In the genomic region with DNA sequence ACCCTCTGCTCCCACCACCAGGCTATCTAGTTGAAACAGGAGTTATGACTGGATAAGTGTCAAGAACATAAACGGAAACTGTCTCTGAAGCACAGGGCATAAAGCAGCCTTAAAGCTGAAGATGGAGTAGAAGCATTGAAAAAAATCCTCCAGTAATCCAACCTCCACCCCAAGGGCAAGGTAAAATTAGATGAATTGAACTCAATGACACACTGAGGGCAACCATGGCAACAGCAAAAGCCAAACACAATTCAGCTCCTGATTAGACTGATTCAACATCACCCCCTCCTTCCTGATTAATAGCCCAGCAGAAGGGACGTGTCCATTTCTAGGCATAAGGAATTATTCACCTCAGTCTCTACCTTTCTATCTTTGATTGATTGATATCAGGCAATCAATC, we compare ENCODE assay signal across 19 cellular contexts.
"Had no signal": no experiment of that assay in that cellular context is flagged by ENCODE, and none has a peak within 500 bp of the region (broad histone marks: within the 10 kb centered on the region; RNA-seq: fewer than 3 reads in every experiment).

No MANE protein-coding gene starts in this region.

- H3K4me1 ChIP-seq: prostate gland, upper lobe of left lung had no signal

- H3K27me3 ChIP-seq: brain microvascular endothelial cell, right lobe of liver, upper lobe of left lung had no signal

- H3K4me3 ChIP-seq: lung, mucosa of descending colon, prostate gland, right lobe of liver, upper lobe of left lung had no signal

- H3K9me3 ChIP-seq: mucosa of descending colon, prostate gland, right lobe of liver had no signal

- H3K36me3 ChIP-seq: brain microvascular endothelial cell, prostate gland, right lobe of liver, upper lobe of left lung had no signal

- H3K27ac ChIP-seq: brain microvascular endothelial cell, prostate gland, right lobe of liver, upper lobe of left lung, VCaP had no signal

- DNase-seq: activated CD8-positive, alpha-beta memory T cell treated with anti-CD3 and anti-CD28 coated beads, Interleukin-2, amount 50 U/mL, for 4 hours; activated CD8-positive, alpha-beta T cell treated with anti-CD3 and anti-CD28 coated beads for 36 hours; activated gamma-delta T cell treated with Interleukin-2 at 50 U/mL for 16 hours; activated naive CD8-positive, alpha-beta T cell treated with anti-CD3 and anti-CD28 coated beads for 36 hours; activated T-cell treated with anti-CD3 and anti-CD28 coated beads, Interleukin-2, amount 50 U/mL, for 72 hours; brain microvascular endothelial cell; cerebellar nuclear complex; erythroblast; left colon; mucosa of descending colon; naive thymus-derived CD8-positive, alpha-beta T cell; right lobe of liver; stimulated activated CD4-positive, alpha-beta T cell treated with anti-CD3 and anti-CD28 coated beads, Interleukin-1b, Interleukin-23, amount 100 ng/mL, for 48 hours; stimulated activated naive B cell treated with anti-CD40 and anti-IgM and Interleukin-4, amounts not matched to agents 10 μg/mL and 1 μg/mL and 100 μg/mL, for 72 hours; T-helper 9 cell; upper lobe of left lung had no signal
